In genomic region chr3:53129344-53129743, GRCh38 we compare ENCODE assay signal across 9 cellular contexts. TPM values are rescaled to one million over a fixed set of nuclear protein-coding genes. Genes with fewer than 3 reads are reported as not detected.
DNase-seq lines count a peak whose midpoint lies in the region; ATAC-seq, FAIRE-seq and TF ChIP-seq lines count a peak whose summit lies in the region.
"Had no signal": no experiment of that assay in that cellular context is flagged by ENCODE, and none has a peak within 500 bp of the region (broad histone marks: within the 10 kb centered on the region; RNA-seq: fewer than 3 reads in every experiment).

No MANE protein-coding gene starts in this region.

- 47 to 55% methylated on average over 3 of the region's 3 CpGs for WGBS in heart right ventricle, 2 donors
- WGBS in K562 (ENCODE audit: insufficient coverage, low coverage, missing lambda C conversion rate), result 6% methylated on average over 3 of the region's 3 CpGs
- 91% methylated on average over 3 of the region's 3 CpGs for WGBS in mesenchymal stem cell

- no peak overlapping the region for H4K91ac ChIP-seq in mesenchymal stem cell (ENCODE audit: low read length)

- DNase-seq in heart right ventricle (no peak), Right ventricle myocardium inferior (ENCODE audit: missing footprints) (no peak), K562 (ENCODE audit: extremely low read depth in 1 of 4, low spot score in 3 of 4) (peak; percentile 42 to 84 (median 64)), mesenchymal stem cell (no peak), vagina (ENCODE audit: extremely low spot score in 2 of 2) (no peak), NCI-H2029 treated with DMSO at 0.1 percent for 48 hours (lab: John Stamatoyannopoulos, UW) (no peak)
- DNase-seq: NCI-H1436 treated with DMSO at 0.1 percent for 48 hours had no signal

- no peak overlapping the region for H2BK12ac ChIP-seq in mesenchymal stem cell (ENCODE audit: low read length in 2 of 2)

- H3K18ac ChIP-seq in mesenchymal stem cell (ENCODE audit: low read depth in 1 of 2, low read length in 2 of 2), result no peak overlapping the region

- no peak overlapping the region for H2BK120ac ChIP-seq in mesenchymal stem cell (ENCODE audit: low read depth, low read length)

- BruUV-seq in K562 (replicated peaks; lab: Mats Ljungman, UMichigan), result TSS peak; percentile 85

- H3K4me1 ChIP-seq in heart right ventricle, result peaks cover 6 to 35% (median 23%) of the 10 kb centered on the region in 9 donors
- H3K4me1 ChIP-seq in K562 (replicated peaks in 1 of 2; ENCODE audit: control insufficient read depth in 2 of 2, insufficient read depth in 2 of 2, low read length in 2 of 2), result peaks cover 8 to 16% of the 10 kb centered on the region in 2 experiments; a peak in 3 of 5 replicates
- H3K4me1 ChIP-seq in mesenchymal stem cell (ENCODE audit: control insufficient read depth, insufficient read depth, low read depth, low read length), result peaks cover 4% of the 10 kb centered on the region
- H3K4me1 ChIP-seq in vagina, result peaks cover 28% of the 10 kb centered on the region

- H3K9me1 ChIP-seq in K562 (ENCODE audit: control insufficient read depth, insufficient read depth, low read length), result no peaks in the 10 kb centered on the region

- FAIRE-seq in K562 (lab: Jason Lieb, UNC), result peak; percentile 94

- no peaks in the 10 kb centered on the region for H4K20me1 ChIP-seq in K562 (replicated peaks; ENCODE audit: control insufficient read depth, insufficient read depth, low read length)

- H2AFZ ChIP-seq in K562 (ENCODE audit: low read depth, low read length), result peak overlapping the region; percentile 10; the same call in 1 of the 2 replicates
- no peak overlapping the region for H2AFZ ChIP-seq in mesenchymal stem cell (ENCODE audit: low read depth, low read length)

- peak; percentile 64; the same call in 1 of the 2 replicates for TF ChIP-seq EP300 in K562 (IDR thresholded peaks at IDR 0.05; ENCODE audit: low read length)

- no peak for TF ChIP-seq RAD21 in K562 (CRISPR knock-in tag; conservative IDR thresholded peaks at IDR 0.05 in 1 of 2, IDR thresholded peaks at IDR 0.05 in 1 of 2)

- H3K4me2 ChIP-seq in K562 (ENCODE audit: insufficient read depth, low read length), result peak overlapping the region; percentile 87
- H3K4me2 ChIP-seq in mesenchymal stem cell (ENCODE audit: low read length, poor library complexity, severe bottlenecking), result peak overlapping the region; percentile 77

- H3K36me3 ChIP-seq in heart right ventricle (peaks cover 0 to 34% (median 9%) of the 10 kb centered on the region in 9 donors), K562 (ENCODE audit: control insufficient read depth, insufficient read depth, low read length) (peaks cover 12% of the 10 kb centered on the region; the same call in 2 of the 3 replicates), mesenchymal stem cell (ENCODE audit: control insufficient read depth in 1 of 2, insufficient read depth in 2 of 2, low read depth in 1 of 2, low read length in 2 of 2) (peaks cover 8 to 29% of the 10 kb centered on the region in 2 experiments), vagina (peaks cover 0 to 13% of the 10 kb centered on the region in 2 donors)

- H3K9me3 ChIP-seq in heart right ventricle, result no peaks in the 10 kb centered on the region
- H3K9me3 ChIP-seq in K562 (replicated peaks; ENCODE audit: control insufficient read depth, insufficient read depth, low read depth, low read length), result no peaks in the 10 kb centered on the region
- H3K9me3 ChIP-seq in mesenchymal stem cell (ENCODE audit: control insufficient read depth, low read length), result no peaks in the 10 kb centered on the region
- H3K9me3 ChIP-seq in vagina, result no peaks in the 10 kb centered on the region

- TF ChIP-seq POLR2A in K562 (conservative IDR thresholded peaks at IDR 0.05), result no peak
- no peak for TF ChIP-seq POLR2A in vagina (IDR thresholded peaks at IDR 0.05)

- H3K27ac ChIP-seq in heart right ventricle, result peak overlapping the region in 8 of 10 donors; percentile 86 to 98 (median 92)
- H3K27ac ChIP-seq in K562 (ENCODE audit: extremely low read depth, low read depth, low read length), result peak overlapping the region; percentile 84
- no peak overlapping the region for H3K27ac ChIP-seq in mesenchymal stem cell (ENCODE audit: low read length, poor library complexity, severe bottlenecking)
- no peak overlapping the region for H3K27ac ChIP-seq in vagina

- H3K27me3 ChIP-seq in heart right ventricle (no peaks in the 10 kb centered on the region), K562 (ENCODE audit: control insufficient read depth in 2 of 2, insufficient read depth in 2 of 2, low read length in 2 of 2) (no peaks in the 10 kb centered on the region), mesenchymal stem cell (ENCODE audit: control insufficient read depth in 1 of 2, insufficient read depth in 1 of 2, low read length in 2 of 2) (no peaks in the 10 kb centered on the region), vagina (no peaks in the 10 kb centered on the region)

- POLR2A ChIA-PET in K562 (lab: Yijun Ruan, JAX), result interaction anchor here (0.8 kb wide), 1 partner anchor 46 kb away, joined by 3 read pairs; no protein-coding TSS in a partner anchor

- intact Hi-C loops in heart right ventricle (cut with DNase I) (loop anchor here in 1 of 10 donors (5.0 kb wide), 1 partner anchor 33 kb away; the partner anchor contains the start of gene PRKCD), Right ventricle myocardium inferior (cut with DNase I) (no loop called here), K562 (cut with micrococcal nuclease) (no loop called here), vagina (cut with DNase I) (no loop called here)

- no peak overlapping the region for H3K4ac ChIP-seq in mesenchymal stem cell (ENCODE audit: low read depth in 1 of 2, low read length in 2 of 2)

- H3K9ac ChIP-seq in K562 (ENCODE audit: insufficient read depth in 1 of 2, low read depth in 2 of 2, low read length in 2 of 2) (peak overlapping the region in 1 of 2 experiments; percentile 72; a peak in 2 of 4 replicates), mesenchymal stem cell (ENCODE audit: low read length) (peak overlapping the region; percentile 93)

- no peak overlapping the region for H3K14ac ChIP-seq in mesenchymal stem cell (ENCODE audit: low read length in 2 of 2)

- ATAC-seq in heart right ventricle (no peak), Right ventricle myocardium inferior (no peak), K562 (peak; percentile 77), HG03175 (IDR thresholded peaks at IDR 0.05; ENCODE audit: unreplicated experiment) (no peak), GM18858 (IDR thresholded peaks at IDR 0.05; ENCODE audit: unreplicated experiment) (no peak)

- no peak overlapping the region for H2BK15ac ChIP-seq in mesenchymal stem cell (ENCODE audit: low read depth, poor library complexity, severe bottlenecking)

- no peak overlapping the region for H2AK5ac ChIP-seq in mesenchymal stem cell (ENCODE audit: low read length, severe bottlenecking)

- no peak overlapping the region for H3K23ac ChIP-seq in mesenchymal stem cell (ENCODE audit: low read length in 2 of 2)

- CTCF ChIA-PET in K562 (lab: Yijun Ruan, JAX; ENCODE audit: low intra/inter-chr PET ratio), result no interaction called here

- in situ Hi-C loops in K562 (cut with MboI), result no loop called here

- no peak overlapping the region for H4K8ac ChIP-seq in mesenchymal stem cell (ENCODE audit: low read length)

- H2BK5ac ChIP-seq in mesenchymal stem cell (ENCODE audit: low read depth, low read length, poor library complexity, severe bottlenecking), result no peak overlapping the region

- no peak for TF ChIP-seq CTCF in heart right ventricle (IDR thresholded peaks at IDR 0.05)
- TF ChIP-seq CTCF in K562 (IDR thresholded peaks at IDR 0.05 in 2 of 3, conservative IDR thresholded peaks at IDR 0.05 in 1 of 3; ENCODE audit: insufficient read depth in 2 of 3, low read depth in 1 of 3, low read length in 3 of 3), result no peak
- no peak for TF ChIP-seq CTCF in vagina (IDR thresholded peaks at IDR 0.05)

- peak overlapping the region; percentile 73 to 96 (median 89) for H3K4me3 ChIP-seq in heart right ventricle
- H3K4me3 ChIP-seq in K562, result peak overlapping the region; percentile 92
- peak overlapping the region in 1 of 2 experiments; percentile 90 for H3K4me3 ChIP-seq in mesenchymal stem cell (ENCODE audit: insufficient read depth in 1 of 2, low read depth in 1 of 2, low read length in 2 of 2)
- H3K4me3 ChIP-seq in vagina, result peak overlapping the region; percentile 83 to 84

- H3K79me1 ChIP-seq in mesenchymal stem cell (replicated peaks; ENCODE audit: low read length, poor library complexity, severe bottlenecking), result peaks cover 17% of the 10 kb centered on the region

- peaks cover 11% of the 10 kb centered on the region; the same call in 2 of the 3 replicates for H3K79me2 ChIP-seq in K562 (ENCODE audit: control insufficient read depth, insufficient read depth, low read length)

RNA-seq across cellular contexts. Expression of gene RFT1, which starts 0.9 kb away (rescaled TPM):
- total RNA-seq in heart right ventricle, result 10 to 100 TPM in 4 of 10 donors, 1 to 10 TPM in 6; 5.7 to 13.1 (median 9.5) TPM
- polyA plus RNA-seq in heart right ventricle, result 1 to 10 TPM; 4.6 to 8.2 TPM
- 11.0 TPM for total RNA-seq in Right ventricle myocardium inferior
- 24.4 and 29.3 TPM in 2 replicates for total RNA-seq in K562 (2011; cell fraction: chromatin; rRNA removed; ENCODE audit: low replicate concordance)
- total RNA-seq in K562 (2011; cell fraction: nucleolus; rRNA removed), result 21.2 and 22.3 TPM in 2 replicates
- total RNA-seq in K562 (2011; cell fraction: nucleoplasm; rRNA removed), result 25.0 and 27.3 TPM in 2 replicates
- 4.4 and 6.2 TPM in 2 replicates for total RNA-seq in K562 (2014; rRNA removed)
- 6.1 and 6.2 TPM in 2 replicates for total RNA-seq in K562 (2014; rRNA removed; fragmentation: Illumina TruSeq; extraction: Trizol)
- total RNA-seq in K562 (2015; rRNA removed; fragmentation: Illumina TruSeq; extraction: Trizol), result 5.0 and 6.0 TPM in 2 replicates
- total RNA-seq in K562 (2021), result 10.9 and 13.9 TPM in 2 replicates
- polyA plus RNA-seq in K562 (2011; rRNA removed), result 16.5 and 23.8 TPM in 2 replicates
- polyA plus RNA-seq in K562 (2011; cell fraction: cytosol; rRNA removed), result 22.8 and 23.1 TPM in 2 replicates
- 12.2 and 13.6 TPM in 2 replicates for polyA plus RNA-seq in K562 (2011; cell fraction: nucleus; rRNA removed)
- 11.8 and 16.9 TPM in 2 replicates for polyA plus RNA-seq in K562 (2012)
- polyA plus RNA-seq in K562 (2014; fragmentation: Illumina TruSeq; extraction: Trizol), result 10.5 and 11.3 TPM in 2 replicates
- 1 to 10 TPM; 7.4 to 9.0 TPM for polyA plus RNA-seq in K562 (2014; fragmentation: Nextera tagmentation; extraction: Ambion mirVana)
- polyA plus RNA-seq in K562 (2014; rRNA removed), result 8.9 and 10.1 TPM in 2 replicates
- 26.4 and 34.0 TPM in 2 replicates for polyA minus RNA-seq in K562 (2011; rRNA and poly(A)+ RNA removed)
- 4.4 and 10.6 TPM in 2 replicates for polyA minus RNA-seq in K562 (2011; cell fraction: cytosol; rRNA and poly(A)+ RNA removed)
- polyA minus RNA-seq in K562 (2011; cell fraction: nucleus; rRNA and poly(A)+ RNA removed), result 7.3 and 8.2 TPM in 2 replicates
- 10.1 TPM for polyA plus RNA-seq in mesenchymal stem cell (2013, experiment 1 of 2)
- 10.0 TPM for polyA plus RNA-seq in mesenchymal stem cell (2013, experiment 2 of 2)
- total RNA-seq in vagina, result 13.8 TPM

RNA-seq across cellular contexts. Expression of gene PRKCD, which starts 31.7 kb away (rescaled TPM):
- total RNA-seq in heart right ventricle (10 to 100 TPM in 4 of 10 donors, 1 to 10 TPM in 6; 6.6 to 28.3 (median 7.7) TPM), Right ventricle myocardium inferior (16.9 TPM), K562 (2014; rRNA removed) (3.0 and 4.6 TPM in 2 replicates), K562 (2014; rRNA removed; fragmentation: Illumina TruSeq; extraction: Trizol) (4.2 and 4.4 TPM in 2 replicates), K562 (2015; rRNA removed; fragmentation: Illumina TruSeq; extraction: Trizol) (5.9 and 6.1 TPM in 2 replicates), K562 (2021) (15.7 and 16.0 TPM in 2 replicates), vagina (32.2 TPM)
- polyA plus RNA-seq in heart right ventricle (10 to 100 TPM in 1 of 2 donors, 1 to 10 TPM in 1; 8.6 to 11.5 TPM), K562 (2011; rRNA removed) (15.3 and 16.0 TPM in 2 replicates), K562 (2014; fragmentation: Illumina TruSeq; extraction: Trizol) (18.8 and 19.5 TPM in 2 replicates), K562 (2014; fragmentation: Nextera tagmentation; extraction: Ambion mirVana) (1 to 10 TPM; 2.5 to 4.1 TPM), K562 (2014; rRNA removed) (14.1 and 14.3 TPM in 2 replicates)
- total RNA-seq in K562 (2011; cell fraction: chromatin; rRNA removed; ENCODE audit: low replicate concordance), result 9.7 and 22.9 TPM in 2 replicates
- 11.8 and 13.8 TPM in 2 replicates for total RNA-seq in K562 (2011; cell fraction: nucleolus; rRNA removed)
- total RNA-seq in K562 (2011; cell fraction: nucleoplasm; rRNA removed), result 10.5 and 11.8 TPM in 2 replicates
- 16.0 and 19.6 TPM in 2 replicates for polyA plus RNA-seq in K562 (2011; cell fraction: cytosol; rRNA removed)
- polyA plus RNA-seq in K562 (2011; cell fraction: nucleus; rRNA removed), result 21.6 and 24.8 TPM in 2 replicates
- polyA plus RNA-seq in K562 (2012), result 12.8 and 15.7 TPM in 2 replicates
- 12.2 and 14.1 TPM in 2 replicates for polyA minus RNA-seq in K562 (2011; rRNA and poly(A)+ RNA removed)
- polyA minus RNA-seq in K562 (2011; cell fraction: cytosol; rRNA and poly(A)+ RNA removed), result 8.0 and 9.1 TPM in 2 replicates
- 7.3 and 9.6 TPM in 2 replicates for polyA minus RNA-seq in K562 (2011; cell fraction: nucleus; rRNA and poly(A)+ RNA removed)
- 16.8 TPM for polyA plus RNA-seq in mesenchymal stem cell (2013, experiment 1 of 2)
- 15.8 TPM for polyA plus RNA-seq in mesenchymal stem cell (2013, experiment 2 of 2)

Comparison
In these comparisons a context has a peak if more than half of its experiments do, and no peak if none do; other contexts are left out.
1. DNase-seq: peak in K562 (4 of 4); none in heart right ventricle (0 of 2), Right ventricle myocardium inferior (single experiment), mesenchymal stem cell (single experiment), vagina (0 of 2) and NCI-H2029 treated with DMSO at 0.1 percent for 48 hours (single experiment).
2. H3K27ac ChIP-seq: peak in heart right ventricle (8 of 10) and K562 (single experiment); none in mesenchymal stem cell (single experiment) and vagina (single experiment).